8 cellular contexts compared by ENCODE assay signal in genomic region chr17:77320501-77321256, GRCh38.
DNase-seq lines count a peak whose midpoint lies in the region; ATAC-seq, FAIRE-seq and TF ChIP-seq lines count a peak whose summit lies in the region.

No MANE protein-coding gene starts in this region.

- DNase-seq in AG09309 (ENCODE audit: low read depth) (no peak), H54 (ENCODE audit: insufficient read length, low spot score) (no peak), UCSD-AML1 (lab: John Stamatoyannopoulos, UW; ENCODE audit: unreplicated experiment) (peak; percentile 45), hepatic stellate cell (ENCODE audit: low spot score) (peak; percentile 50), tibial artery (peak; percentile 79 to 89), HCEC 1CT (no peak)
- no peak for DNase-seq in activated CD4-positive, alpha-beta T cell treated with anti-CD3 and anti-CD28 coated beads, Interleukin-2, amount 10 ng/mL, durations not matched to agents 7 days and 5 days

- no peaks in the 10 kb centered on the region for H3K9me3 Mint-ChIP-seq in activated CD4-positive, alpha-beta T cell treated with anti-CD3 and anti-CD28 coated beads, Interleukin-2, amount 10 ng/mL, durations not matched to agents 7 days and 5 days

- intact Hi-C loops in tibial artery (cut with DNase I; ENCODE audit: low total_unique reads): no loop called here

- POLR2A ChIA-PET in activated CD4-positive, alpha-beta T cell treated with anti-CD3 and anti-CD28 coated beads, Interleukin-2, amount 10 ng/mL, durations not matched to agents 7 days and 5 days (lab: Charles Lee): interaction anchor here (0.7 kb wide), 1 partner anchor 940 kb away, joined by 3 read pairs; no protein-coding TSS in a partner anchor

- H3K36me3 Mint-ChIP-seq in activated CD4-positive, alpha-beta T cell treated with anti-CD3 and anti-CD28 coated beads, Interleukin-2, amount 10 ng/mL, durations not matched to agents 7 days and 5 days (ENCODE audit: low read depth): no peaks in the 10 kb centered on the region

- peaks cover 24 to 80% (median 65%) of the 10 kb centered on the region in 4 donors for H3K4me1 ChIP-seq in tibial artery

- peaks cover 5% of the 10 kb centered on the region for H3K27me3 Mint-ChIP-seq in activated CD4-positive, alpha-beta T cell treated with anti-CD3 and anti-CD28 coated beads, Interleukin-2, amount 10 ng/mL, durations not matched to agents 7 days and 5 days

- H3K9me3 ChIP-seq in tibial artery: no peaks in the 10 kb centered on the region

- peak; percentile 62 for TF ChIP-seq POLR2A in H54 (IDR thresholded peaks at IDR 0.05; ENCODE audit: low read depth, low read length)

- no peak for ATAC-seq in activated CD4-positive, CD25-positive, alpha-beta regulatory T cell treated with anti-CD3 and anti-CD28 coated beads, Interleukin-2, amount 50 U/mL, for 24 hours

- H3K4me3 ChIP-seq in AG09309 (ENCODE audit: control insufficient read depth, low read depth, low read length) (peak overlapping the region; percentile 94), tibial artery (peak overlapping the region; percentile 58)

- TF ChIP-seq CTCF in AG09309 (IDR thresholded peaks at IDR 0.05; ENCODE audit: control insufficient read depth, insufficient read depth, low read depth, low read length, missing control alignments) (no peak), tibial artery (IDR thresholded peaks at IDR 0.05) (no peak)

- H3K27ac ChIP-seq in tibial artery: peak overlapping the region; percentile 90 to 92

- H3K27me3 ChIP-seq in tibial artery: no peaks in the 10 kb centered on the region

- CTCF ChIA-PET in activated CD4-positive, alpha-beta T cell treated with anti-CD3 and anti-CD28 coated beads, Interleukin-2, amount 10 ng/mL, durations not matched to agents 7 days and 5 days (lab: Charles Lee): interaction anchor here (0.6 to 2.5 kb wide), 3 partner anchors 10 to 347 kb away, joined by 3 to 10 read pairs (median 3); no protein-coding TSS in a partner anchor

- FAIRE-seq in H54 (lab: Jason Lieb, UNC): no peak

- no peaks in the 10 kb centered on the region for H3K36me3 ChIP-seq in tibial artery

- no peak overlapping the region for H3K4me3 Mint-ChIP-seq in activated CD4-positive, alpha-beta T cell treated with anti-CD3 and anti-CD28 coated beads, Interleukin-2, amount 10 ng/mL, durations not matched to agents 7 days and 5 days

- peaks cover 39% of the 10 kb centered on the region for H3K4me1 Mint-ChIP-seq in activated CD4-positive, alpha-beta T cell treated with anti-CD3 and anti-CD28 coated beads, Interleukin-2, amount 10 ng/mL, durations not matched to agents 7 days and 5 days

- H3K27ac Mint-ChIP-seq in activated CD4-positive, alpha-beta T cell treated with anti-CD3 and anti-CD28 coated beads, Interleukin-2, amount 10 ng/mL, durations not matched to agents 7 days and 5 days: no peak overlapping the region

Comparison
In these comparisons a context has a peak if more than half of its experiments do, and no peak if none do; other contexts are left out.
1. DNase-seq: peak in UCSD-AML1 (single experiment), hepatic stellate cell (single experiment) and tibial artery (2 of 2); none in AG09309 (single experiment), H54 (single experiment), activated CD4-positive, alpha-beta T cell treated with anti-CD3 and anti-CD28 coated beads, Interleukin-2, amount 10 ng/mL, durations not matched to agents 7 days and 5 days (single experiment) and HCEC 1CT (single experiment).